In the genomic region with DNA sequence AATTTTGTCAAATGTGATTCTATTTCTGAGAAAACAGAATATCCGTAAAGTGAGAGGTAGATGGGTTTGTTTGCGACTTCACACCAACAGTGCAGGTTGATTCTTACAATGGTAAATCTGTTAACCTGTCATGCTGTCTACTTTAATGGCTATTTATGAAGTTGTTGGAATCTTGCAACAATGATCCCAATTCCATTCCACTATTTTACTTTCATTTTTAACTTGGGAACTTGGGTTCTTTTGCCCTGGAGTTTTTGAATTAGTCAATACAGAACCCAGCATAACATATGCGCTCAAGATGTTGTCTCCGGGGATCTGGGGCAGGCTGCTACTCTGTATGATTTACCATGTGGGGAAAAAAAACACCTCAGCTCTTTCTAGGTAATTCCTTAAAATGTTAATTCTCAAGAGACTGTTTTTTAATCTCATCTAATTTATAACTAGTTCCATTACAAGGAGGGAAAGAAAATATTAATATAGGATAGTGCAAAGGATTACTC, we compare ENCODE assay signal across 28 cellular contexts. TPM values are rescaled to one million over a fixed set of nuclear protein-coding genes. Genes with fewer than 3 reads are reported as not detected.
DNase-seq lines count a peak whose midpoint lies in the region; ATAC-seq and TF ChIP-seq lines count a peak whose summit lies in the region.
"Had no signal": no experiment of that assay in that cellular context is flagged by ENCODE, and none has a peak within 500 bp of the region (broad histone marks: within the 10 kb centered on the region; RNA-seq: fewer than 3 reads in every experiment).

No MANE protein-coding gene starts in this region.

- DNase-seq in AG08395 (ENCODE audit: low spot score) (peak; percentile 33), PC-3 (no peak), fibroblast of mammary gland (ENCODE audit: low read depth) (peak; percentile 7), neural progenitor cell (ENCODE audit: low spot score) (no peak), cortex of kidney (lab: John Stamatoyannopoulos, UW) (no peak), HCEC 1CT (no peak)
- DNase-seq in stimulated activated naive CD8-positive, alpha-beta T cell treated with anti-CD3 and anti-CD28 coated beads, Interleukin-15, amount 100 ng/mL, for 72 hours, result no peak
- DNase-seq: activated CD8-positive, alpha-beta T cell treated with anti-CD3 and anti-CD28 coated beads for 36 hours; activated naive CD4-positive, alpha-beta T cell treated with Interleukin-2 at 50 U/mL for 16 hours; activated T-cell treated with anti-CD3 and anti-CD28 coated beads, Interleukin-2, amount 50 U/mL, for 1 hour; foreskin melanocyte; H7; left cardiac atrium; NCI-H1417; NCI-H2171; PC-9; SJCRH30; stimulated activated CD4-positive, alpha-beta T cell treated with anti-CD3 and anti-CD28 coated beads, Interleukin-15, amount 100 ng/mL, for 24 hours; thyroid gland had no signal

- H3K79me2 ChIP-seq in PC-3 (ENCODE audit: low read length) (no peaks in the 10 kb centered on the region), neural progenitor cell (ENCODE audit: low read depth) (peaks cover 23% of the 10 kb centered on the region)

- no peaks in the 10 kb centered on the region for H3K9me2 ChIP-seq in PC-3 (replicated peaks; ENCODE audit: low read length)

- H3K36me3 ChIP-seq in PC-3 (ENCODE audit: low read depth, low read length), result no peaks in the 10 kb centered on the region
- no peaks in the 10 kb centered on the region for H3K36me3 ChIP-seq in neural progenitor cell
- H3K36me3 ChIP-seq: BLaER1 treated with 17β-estradiol and CSF1 and Interleukin-3, amounts not matched to agents 10 nM and 100 nM; neutrophil; right atrium auricular region; SJCRH30; thyroid gland had no signal

- H3K4me1 Mint-ChIP-seq in neural progenitor cell, result peaks cover 66% of the 10 kb centered on the region
- H3K4me1 Mint-ChIP-seq in stimulated activated naive CD8-positive, alpha-beta T cell treated with anti-CD3 and anti-CD28 coated beads, Interleukin-15, amount 100 ng/mL, for 72 hours, result peaks cover 21% of the 10 kb centered on the region

- H3K27me3 ChIP-seq in PC-3 (ENCODE audit: low read length), result no peaks in the 10 kb centered on the region
- H3K27me3 ChIP-seq in neural progenitor cell, result no peaks in the 10 kb centered on the region
- H3K27me3 ChIP-seq: BLaER1 treated with 17β-estradiol and CSF1 and Interleukin-3, amounts not matched to agents 10 nM and 100 nM; right atrium auricular region; SJCRH30; thyroid gland had no signal

- H2AFZ ChIP-seq in PC-3 (ENCODE audit: low read length) (no peak overlapping the region), neural progenitor cell (replicated peaks) (peak overlapping the region; percentile 88)
- H2AFZ ChIP-seq: PC-9 had no signal

- H3K9me3 ChIP-seq in PC-3 (ENCODE audit: low read length) (no peaks in the 10 kb centered on the region), neural progenitor cell (ENCODE audit: low read depth) (no peaks in the 10 kb centered on the region)
- H3K9me3 ChIP-seq: BLaER1 treated with 17β-estradiol and CSF1 and Interleukin-3, amounts not matched to agents 10 nM and 100 nM; neutrophil; right atrium auricular region; SJCRH30; thyroid gland had no signal

- H3K4me1 ChIP-seq in PC-3 (ENCODE audit: insufficient read depth, low read length) (0 out of 2 replicates have a peak, but pooled peaks cover 4% of the 10 kb centered on the region), neural progenitor cell (peaks cover 85% of the 10 kb centered on the region)
- H3K4me1 ChIP-seq: BLaER1 treated with 17β-estradiol and CSF1 and Interleukin-3, amounts not matched to agents 10 nM and 100 nM; SJCRH30 had no signal

- CTCF ChIA-PET in PC-3 (lab: Charles Lee), result no interaction called here

- H3K4me3 ChIP-seq in PC-3 (ENCODE audit: low read length), result no peak overlapping the region
- no peak overlapping the region for H3K4me3 ChIP-seq in fibroblast of mammary gland (ENCODE audit: control insufficient read depth, low read depth, low read length)
- peak overlapping the region; percentile 38 for H3K4me3 ChIP-seq in neural progenitor cell
- H3K4me3 ChIP-seq: BLaER1 treated with 17β-estradiol and CSF1 and Interleukin-3, amounts not matched to agents 10 nM and 100 nM; PC-9; SJCRH30; thyroid gland had no signal

- POLR2A ChIA-PET in PC-3 (lab: Charles Lee; ENCODE audit: unreplicated experiment), result no interaction called here

- H4K20me1 ChIP-seq in PC-3 (ENCODE audit: low read length) (no peaks in the 10 kb centered on the region), neural progenitor cell (ENCODE audit: low read depth) (no peaks in the 10 kb centered on the region)
- H4K20me1 ChIP-seq: BLaER1 treated with 17β-estradiol and CSF1 and Interleukin-3, amounts not matched to agents 10 nM and 100 nM had no signal

- H3K4me2 ChIP-seq in PC-3 (ENCODE audit: low read length) (peak overlapping the region; percentile 14; the same call in 1 of the 2 replicates), neural progenitor cell (peak overlapping the region; percentile 69)
- H3K4me2 ChIP-seq: BLaER1 treated with 17β-estradiol and CSF1 and Interleukin-3, amounts not matched to agents 10 nM and 100 nM; PC-9 had no signal

- H3K9me3 Mint-ChIP-seq in neural progenitor cell, result peaks cover 20% of the 10 kb centered on the region
- no peaks in the 10 kb centered on the region for H3K9me3 Mint-ChIP-seq in stimulated activated naive CD8-positive, alpha-beta T cell treated with anti-CD3 and anti-CD28 coated beads, Interleukin-15, amount 100 ng/mL, for 72 hours
- H3K9me3 Mint-ChIP-seq: activated CD8-positive, alpha-beta T cell treated with anti-CD3 and anti-CD28 coated beads for 36 hours; stimulated activated memory B cell treated with anti-CD40 and anti-IgM and Interleukin-4, amounts not matched to agents 10 μg/mL and 1 μg/mL and 100 μg/mL, for 72 hours; T-helper 1 cell treated with Interleukin-12 subunit alpha and Interleukin-12 subunit beta and Interleukin-4 antibody, amounts not matched to agents 30 μg/mL and 1 μg/mL, for 36 hours; WTC11 had no signal

- H3K27me3 Mint-ChIP-seq in neural progenitor cell (ENCODE audit: insufficient read depth, low read depth), result peaks cover 9% of the 10 kb centered on the region
- peaks cover 81% of the 10 kb centered on the region for H3K27me3 Mint-ChIP-seq in stimulated activated naive CD8-positive, alpha-beta T cell treated with anti-CD3 and anti-CD28 coated beads, Interleukin-15, amount 100 ng/mL, for 72 hours

- H3F3A ChIP-seq in PC-3 (ENCODE audit: low read length, unreplicated experiment) (no peaks in the 10 kb centered on the region), neural progenitor cell (ENCODE audit: low read depth) (peaks cover 24% of the 10 kb centered on the region)

- BruUV-seq in PC-3 (replicated peaks; lab: Mats Ljungman, UMichigan), result no TSS peak

- ATAC-seq in PC-3, result no peak
- ATAC-seq in HG03159 (IDR thresholded peaks at IDR 0.05; ENCODE audit: unreplicated experiment), result no peak
- no peak for ATAC-seq in stimulated activated naive CD8-positive, alpha-beta T cell treated with anti-CD3 and anti-CD28 coated beads, Interleukin-15, amount 100 ng/mL, for 72 hours
- ATAC-seq: activated CD8-positive, alpha-beta T cell treated with anti-CD3 and anti-CD28 coated beads for 36 hours; stimulated activated memory B cell treated with anti-CD40 and anti-IgM and Interleukin-4, amounts not matched to agents 10 μg/mL and 1 μg/mL and 100 μg/mL, for 72 hours had no signal

- intact Hi-C loops in PC-3 (cut with micrococcal nuclease), result no loop called here

- no peak for TF ChIP-seq CTCF in PC-3 (conservative IDR thresholded peaks at IDR 0.05; ENCODE audit: low read depth, low read length)
- TF ChIP-seq CTCF in fibroblast of mammary gland (conservative IDR thresholded peaks at IDR 0.05; ENCODE audit: control insufficient read depth, insufficient read depth, low read depth, low read length), result no peak
- no peak for TF ChIP-seq CTCF in neural progenitor cell (IDR thresholded peaks at IDR 0.05)

- H3K4me3 Mint-ChIP-seq in neural progenitor cell, result peak overlapping the region; percentile 94
- H3K4me3 Mint-ChIP-seq in stimulated activated naive CD8-positive, alpha-beta T cell treated with anti-CD3 and anti-CD28 coated beads, Interleukin-15, amount 100 ng/mL, for 72 hours, result no peak overlapping the region
- H3K4me3 Mint-ChIP-seq: activated CD8-positive, alpha-beta T cell treated with anti-CD3 and anti-CD28 coated beads for 36 hours; stimulated activated memory B cell treated with anti-CD40 and anti-IgM and Interleukin-4, amounts not matched to agents 10 μg/mL and 1 μg/mL and 100 μg/mL, for 72 hours; T-helper 1 cell treated with Interleukin-12 subunit alpha and Interleukin-12 subunit beta and Interleukin-4 antibody, amounts not matched to agents 30 μg/mL and 1 μg/mL, for 36 hours; WTC11 had no signal

- H3K27ac ChIP-seq in PC-3 (ENCODE audit: low read length), result no peak overlapping the region
- no peak overlapping the region for H3K27ac ChIP-seq in neural progenitor cell
- H3K27ac ChIP-seq: BLaER1 treated with 17β-estradiol and CSF1 and Interleukin-3, amounts not matched to agents 10 nM and 100 nM; neutrophil; PC-9; right atrium auricular region; SJCRH30; thyroid gland had no signal

- peaks cover 27% of the 10 kb centered on the region for H3K36me3 Mint-ChIP-seq in neural progenitor cell
- H3K36me3 Mint-ChIP-seq: stimulated activated memory B cell treated with anti-CD40 and anti-IgM and Interleukin-4, amounts not matched to agents 10 μg/mL and 1 μg/mL and 100 μg/mL, for 72 hours; WTC11 had no signal

- no peak overlapping the region for H3K9ac ChIP-seq in PC-3 (ENCODE audit: low read length)
- H3K9ac ChIP-seq in neural progenitor cell, result no peak overlapping the region
- H3K9ac ChIP-seq: BLaER1 treated with 17β-estradiol and CSF1 and Interleukin-3, amounts not matched to agents 10 nM and 100 nM had no signal

- peak overlapping the region; percentile 97 for H3K27ac Mint-ChIP-seq in neural progenitor cell
- H3K27ac Mint-ChIP-seq in stimulated activated naive CD8-positive, alpha-beta T cell treated with anti-CD3 and anti-CD28 coated beads, Interleukin-15, amount 100 ng/mL, for 72 hours, result no peak overlapping the region
- H3K27ac Mint-ChIP-seq: activated CD8-positive, alpha-beta T cell treated with anti-CD3 and anti-CD28 coated beads for 36 hours; stimulated activated memory B cell treated with anti-CD40 and anti-IgM and Interleukin-4, amounts not matched to agents 10 μg/mL and 1 μg/mL and 100 μg/mL, for 72 hours; T-helper 1 cell treated with Interleukin-12 subunit alpha and Interleukin-12 subunit beta and Interleukin-4 antibody, amounts not matched to agents 30 μg/mL and 1 μg/mL, for 36 hours; WTC11 had no signal

RNA-seq across cellular contexts. Expression of a gene that starts 1.2 kb away (rescaled TPM):
- total RNA-seq in PC-3 (2014; rRNA removed), result not detected in 2 replicates
- 9.2 and 20.2 TPM in 2 replicates for total RNA-seq in neural progenitor cell (ENCODE audit: low replicate concordance)
- total RNA-seq: A172; activated CD8-positive, alpha-beta T cell treated with anti-CD3 and anti-CD28 coated beads for 36 hours; M059J; PC-9; SJCRH30; thyroid gland; WTC11 had no signal

RNA-seq across cellular contexts. Expression of a gene that starts 56.6 kb away (rescaled TPM):
- 3.8 and 5.5 TPM in 2 replicates for total RNA-seq in PC-3 (2014; rRNA removed)
- 15.8 and 31.4 TPM in 2 replicates for total RNA-seq in neural progenitor cell (ENCODE audit: low replicate concordance)

Comparison
In these comparisons a context has a peak if more than half of its experiments do, and no peak if none do; other contexts are left out.
1. DNase-seq: peak in AG08395 (single experiment) and fibroblast of mammary gland (single experiment); none in PC-3 (single experiment), neural progenitor cell (single experiment), cortex of kidney (single experiment), HCEC 1CT (single experiment) and stimulated activated naive CD8-positive, alpha-beta T cell treated with anti-CD3 and anti-CD28 coated beads, Interleukin-15, amount 100 ng/mL, for 72 hours (0 of 2).
2. RNA of a gene that starts 1.2 kb away (total RNA-seq): 9.2 to 20.2 TPM in neural progenitor cell; not detected in PC-3; every median in the first group is over 10 times any median in the second.